In the genomic region with DNA sequence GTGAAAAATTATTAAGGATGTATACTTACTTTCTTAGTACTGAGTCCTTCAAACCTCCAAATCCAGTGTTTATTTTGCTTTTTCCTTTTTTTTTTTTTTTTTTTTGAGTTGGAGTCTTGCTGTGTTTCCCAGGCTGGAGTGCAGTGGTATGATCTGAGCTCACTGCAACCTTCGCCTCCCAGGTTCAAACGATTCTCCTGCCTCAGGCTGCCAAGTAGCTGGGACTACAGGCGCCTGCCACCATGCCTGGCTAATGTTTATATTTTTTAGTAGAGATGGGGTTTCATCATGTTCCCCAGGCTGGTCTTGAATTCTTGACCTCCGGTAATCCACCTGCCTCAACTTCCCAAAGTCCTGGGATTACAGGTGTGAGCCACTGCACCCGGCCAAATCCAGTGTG, we compare ENCODE assay signal across 30 cellular contexts.
"Had no signal": no experiment of that assay in that cellular context is flagged by ENCODE, and none has a peak within 500 bp of the region (broad histone marks: within the 10 kb centered on the region; RNA-seq: fewer than 3 reads in every experiment).

No MANE protein-coding gene starts in this region.

- H3K4me2 ChIP-seq: smooth muscle cell had no signal

- H3K27ac ChIP-seq: neutrophil, ovary, parathyroid adenoma, psoas muscle, spleen, suprapubic skin, testis, tibial artery, transverse colon, upper lobe of right lung, uterus had no signal

- ATAC-seq: naive thymus-derived CD8-positive, alpha-beta T cell; natural killer cell treated with Interleukin-12 subunit alpha and Interleukin-12 subunit beta and Interleukin-15 and Interleukin-18, amount 100 ng/mL, for 72 hours; psoas muscle; right cardiac atrium; sciatic nerve; stimulated activated memory B cell treated with anti-CD40 and anti-IgM and Interleukin-4, amounts not matched to agents 10 μg/mL and 1 μg/mL and 100 μg/mL, for 72 hours; stimulated activated naive CD8-positive, alpha-beta T cell treated with anti-CD3 and anti-CD28 coated beads, Interleukin-15, amount 100 ng/mL, for 72 hours; stimulated activated naive CD8-positive, alpha-beta T cell treated with anti-CD3 and anti-CD28 coated beads, Interleukin-15, Interleukin-2, amounts not matched to agents 100 U/mL and 50 U/mL, for 24 hours had no signal

- H3K4me1 ChIP-seq: parathyroid adenoma, psoas muscle, suprapubic skin, testis, tibial artery, transverse colon, upper lobe of right lung, uterus had no signal

- H3K9me3 ChIP-seq: neutrophil, ovary, psoas muscle, spleen, suprapubic skin, testis, tibial artery, transverse colon, upper lobe of right lung, uterus had no signal

- H3K9ac ChIP-seq: parathyroid adenoma had no signal

- H3K27me3 ChIP-seq: neutrophil, ovary, spleen, suprapubic skin, testis, tibial artery, transverse colon, upper lobe of right lung, uterus had no signal

- DNase-seq: naive thymus-derived CD8-positive, alpha-beta T cell; nephron progenitor cell; nucleus accumbens; ovary; posterior cingulate gyrus; psoas muscle; right cardiac atrium; spleen; stimulated activated CD4-positive, alpha-beta T cell treated with anti-CD3 and anti-CD28 coated beads, Interleukin-12 subunit alpha, Interleukin-12 subunit beta, amount 100 ng/mL, for 4 hours; stimulated activated CD4-positive, alpha-beta T cell treated with anti-CD3 and anti-CD28 coated beads, Interleukin-1b, Interleukin-23, amount 100 ng/mL, for 48 hours; stimulated activated CD4-positive, alpha-beta T cell treated with anti-CD3 and anti-CD28 coated beads, Interleukin-4, amount 100 ng/mL, for 1 hour; stimulated activated CD4-positive, alpha-beta T cell treated with anti-CD3 and anti-CD28 coated beads, Interleukin-4, amount 100 ng/mL, for 4 hours; stimulated activated CD8-positive, alpha-beta memory T cell treated with anti-CD3 and anti-CD28 coated beads, Interleukin-4, amount 100 ng/mL, for 48 hours; stimulated activated naive CD4-positive, alpha-beta T cell; stimulated activated naive CD8-positive, alpha-beta T cell treated with anti-CD3 and anti-CD28 coated beads, Interleukin-15, amount 100 ng/mL, for 72 hours; stimulated activated naive CD8-positive, alpha-beta T cell treated with anti-CD3 and anti-CD28 coated beads, Interleukin-15, Interleukin-2, amounts not matched to agents 100 U/mL and 50 U/mL, for 24 hours; substantia nigra; testis; tibial artery; transverse colon; upper lobe of right lung; uterus had no signal

- H2AFZ ChIP-seq: parathyroid adenoma had no signal

- H3K36me3 ChIP-seq: ovary, uterus had no signal

- H3K4me3 ChIP-seq: ovary, psoas muscle, skin epidermis, smooth muscle cell, spleen, suprapubic skin, testis, tibial artery, transverse colon, upper lobe of right lung, uterus had no signal
